1 cellular context compared by ENCODE assay signal in genomic region chr9:72925126-72925810, GRCh38.
TF ChIP-seq lines count a peak whose summit lies in the region.

No MANE protein-coding gene starts in this region.

TF ChIP-seq in GM23338, 12 proteins besides CTCF, POLR2A, EP300 and RAD21 (continued from another document):
- TF ChIP-seq REST (IDR thresholded peaks at IDR 0.05; ENCODE audit: unreplicated experiment), result no peak
- TF ChIP-seq CREB1 (CRISPR knock-in tag; IDR thresholded peaks at IDR 0.05; ENCODE audit: low read depth), result no peak
- TF ChIP-seq ZNF114 (CRISPR knock-in tag; IDR thresholded peaks at IDR 0.05), result no peak
- no peak for TF ChIP-seq STAT1 (IDR thresholded peaks at IDR 0.05; ENCODE audit: unreplicated experiment)
- no peak for TF ChIP-seq NANOG (IDR thresholded peaks at IDR 0.05; ENCODE audit: borderline replicate concordance)
- TF ChIP-seq ZNF331 (CRISPR knock-in tag; IDR thresholded peaks at IDR 0.05; ENCODE audit: low read depth), result no peak
- TF ChIP-seq, protein P1, sequence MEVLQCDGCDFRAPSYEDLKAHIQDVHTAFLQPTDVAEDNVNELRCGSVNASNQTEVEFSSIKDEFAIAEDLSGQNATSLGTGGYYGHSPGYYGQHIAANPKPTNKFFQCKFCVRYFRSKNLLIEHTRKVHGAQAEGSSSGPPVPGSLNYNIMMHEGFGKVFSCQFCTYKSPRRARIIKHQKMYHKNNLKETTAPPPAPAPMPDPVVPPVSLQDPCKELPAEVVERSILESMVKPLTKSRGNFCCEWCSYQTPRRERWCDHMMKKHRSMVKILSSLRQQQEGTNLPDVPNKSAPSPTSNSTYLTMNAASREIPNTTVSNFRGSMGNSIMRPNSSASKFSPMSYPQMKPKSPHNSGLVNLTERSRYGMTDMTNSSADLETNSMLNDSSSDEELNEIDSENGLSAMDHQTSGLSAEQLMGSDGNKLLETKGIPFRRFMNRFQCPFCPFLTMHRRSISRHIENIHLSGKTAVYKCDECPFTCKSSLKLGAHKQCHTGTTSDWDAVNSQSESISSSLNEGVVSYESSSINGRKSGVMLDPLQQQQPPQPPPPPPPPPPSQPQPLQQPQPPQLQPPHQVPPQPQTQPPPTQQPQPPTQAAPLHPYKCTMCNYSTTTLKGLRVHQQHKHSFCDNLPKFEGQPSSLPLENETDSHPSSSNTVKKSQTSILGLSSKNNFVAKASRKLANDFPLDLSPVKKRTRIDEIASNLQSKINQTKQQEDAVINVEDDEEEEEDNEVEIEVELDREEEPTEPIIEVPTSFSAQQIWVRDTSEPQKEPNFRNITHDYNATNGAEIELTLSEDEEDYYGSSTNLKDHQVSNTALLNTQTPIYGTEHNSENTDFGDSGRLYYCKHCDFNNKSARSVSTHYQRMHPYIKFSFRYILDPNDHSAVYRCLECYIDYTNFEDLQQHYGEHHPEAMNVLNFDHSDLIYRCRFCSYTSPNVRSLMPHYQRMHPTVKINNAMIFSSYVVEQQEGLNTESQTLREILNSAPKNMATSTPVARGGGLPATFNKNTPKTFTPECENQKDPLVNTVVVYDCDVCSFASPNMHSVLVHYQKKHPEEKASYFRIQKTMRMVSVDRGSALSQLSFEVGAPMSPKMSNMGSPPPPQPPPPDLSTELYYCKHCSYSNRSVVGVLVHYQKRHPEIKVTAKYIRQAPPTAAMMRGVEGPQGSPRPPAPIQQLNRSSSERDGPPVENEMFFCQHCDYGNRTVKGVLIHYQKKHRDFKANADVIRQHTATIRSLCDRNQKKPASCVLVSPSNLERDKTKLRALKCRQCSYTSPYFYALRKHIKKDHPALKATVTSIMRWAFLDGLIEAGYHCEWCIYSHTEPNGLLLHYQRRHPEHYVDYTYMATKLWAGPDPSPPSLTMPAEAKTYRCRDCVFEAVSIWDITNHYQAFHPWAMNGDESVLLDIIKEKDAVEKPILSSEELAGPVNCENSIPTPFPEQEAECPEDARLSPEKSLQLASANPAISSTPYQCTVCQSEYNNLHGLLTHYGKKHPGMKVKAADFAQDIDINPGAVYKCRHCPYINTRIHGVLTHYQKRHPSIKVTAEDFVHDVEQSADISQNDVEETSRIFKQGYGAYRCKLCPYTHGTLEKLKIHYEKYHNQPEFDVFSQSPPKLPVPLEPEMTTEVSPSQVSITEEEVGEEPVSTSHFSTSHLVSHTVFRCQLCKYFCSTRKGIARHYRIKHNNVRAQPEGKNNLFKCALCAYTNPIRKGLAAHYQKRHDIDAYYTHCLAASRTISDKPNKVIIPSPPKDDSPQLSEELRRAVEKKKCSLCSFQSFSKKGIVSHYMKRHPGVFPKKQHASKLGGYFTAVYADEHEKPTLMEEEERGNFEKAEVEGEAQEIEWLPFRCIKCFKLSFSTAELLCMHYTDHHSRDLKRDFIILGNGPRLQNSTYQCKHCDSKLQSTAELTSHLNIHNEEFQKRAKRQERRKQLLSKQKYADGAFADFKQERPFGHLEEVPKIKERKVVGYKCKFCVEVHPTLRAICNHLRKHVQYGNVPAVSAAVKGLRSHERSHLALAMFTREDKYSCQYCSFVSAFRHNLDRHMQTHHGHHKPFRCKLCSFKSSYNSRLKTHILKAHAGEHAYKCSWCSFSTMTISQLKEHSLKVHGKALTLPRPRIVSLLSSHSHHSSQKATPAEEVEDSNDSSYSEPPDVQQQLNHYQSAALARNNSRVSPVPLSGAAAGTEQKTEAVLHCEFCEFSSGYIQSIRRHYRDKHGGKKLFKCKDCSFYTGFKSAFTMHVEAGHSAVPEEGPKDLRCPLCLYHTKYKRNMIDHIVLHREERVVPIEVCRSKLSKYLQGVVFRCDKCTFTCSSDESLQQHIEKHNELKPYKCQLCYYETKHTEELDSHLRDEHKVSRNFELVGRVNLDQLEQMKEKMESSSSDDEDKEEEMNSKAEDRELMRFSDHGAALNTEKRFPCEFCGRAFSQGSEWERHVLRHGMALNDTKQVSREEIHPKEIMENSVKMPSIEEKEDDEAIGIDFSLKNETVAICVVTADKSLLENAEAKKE (CRISPR knock-in tag; IDR thresholded peaks at IDR 0.05), result no peak
- no peak for TF ChIP-seq JUNB (IDR thresholded peaks at IDR 0.05; ENCODE audit: unreplicated experiment)
